Comparison of ENCODE assay signal across 8 cellular contexts in genomic region chr6:136772685-136773472, GRCh38. TPM values are rescaled to one million over a fixed set of nuclear protein-coding genes. Genes with fewer than 3 reads are reported as not detected.
DNase-seq lines count a peak whose midpoint lies in the region; ATAC-seq lines count a peak whose summit lies in the region.

No MANE protein-coding gene starts in this region.

- ATAC-seq in activated CD4-positive, alpha-beta T cell treated with anti-CD3 and anti-CD28 coated beads for 36 hours, result peak; percentile 59
- peak; percentile 84 for ATAC-seq in HG02885 (IDR thresholded peaks at IDR 0.05; ENCODE audit: poor library complexity, unreplicated experiment)

- H4K8ac ChIP-seq in mesendoderm (ENCODE audit: low read depth, low read length), result no peak overlapping the region
- no peak overlapping the region for H4K8ac ChIP-seq in mesenchymal stem cell (ENCODE audit: low read length)

- H3K4me2 ChIP-seq in mesendoderm (ENCODE audit: low read length) (no peak overlapping the region), mesenchymal stem cell (ENCODE audit: low read length, poor library complexity, severe bottlenecking) (no peak overlapping the region)

- H3K4ac ChIP-seq in mesendoderm (ENCODE audit: low read depth, low read length) (no peak overlapping the region), mesenchymal stem cell (ENCODE audit: low read depth in 1 of 2, low read length in 2 of 2) (no peak overlapping the region)

- DNase-seq in activated CD4-positive, alpha-beta T cell treated with anti-CD3 and anti-CD28 coated beads for 36 hours, result no peak
- no peak for DNase-seq in activated CD4-positive, alpha-beta T cell treated with anti-CD3 and anti-CD28 coated beads for 48 hours
- DNase-seq in NOMO-1 treated with DMSO at 0.1 percent for 48 hours (lab: John Stamatoyannopoulos, UW; ENCODE audit: unreplicated experiment) (peak; percentile 72), mesendoderm (peak; percentile 89), mesenchymal stem cell (no peak), T1000 (lab: John Stamatoyannopoulos, UW) (no peak), activated gamma-delta T cell (lab: John Stamatoyannopoulos, UW) (no peak)

- H3K4me1 ChIP-seq in mesendoderm (ENCODE audit: control insufficient read depth, low read depth, low read length) (no peaks in the 10 kb centered on the region), mesenchymal stem cell (ENCODE audit: control insufficient read depth, insufficient read depth, low read depth, low read length) (no peaks in the 10 kb centered on the region)

- no peaks in the 10 kb centered on the region for H3K9me3 ChIP-seq in mesenchymal stem cell (ENCODE audit: control insufficient read depth, low read length)

- no peaks in the 10 kb centered on the region for H3K9me3 Mint-ChIP-seq in activated CD4-positive, alpha-beta T cell treated with anti-CD3 and anti-CD28 coated beads for 36 hours (ENCODE audit: low read depth)

- no peak overlapping the region for H4K5ac ChIP-seq in mesendoderm (ENCODE audit: low read length)

- no peak overlapping the region for H3K4me3 Mint-ChIP-seq in activated CD4-positive, alpha-beta T cell treated with anti-CD3 and anti-CD28 coated beads for 36 hours

- POLR2A ChIA-PET in activated CD4-positive, alpha-beta T cell treated with anti-CD3 and anti-CD28 coated beads for 36 hours (lab: Charles Lee), result no interaction called here

- no peak overlapping the region for H3K18ac ChIP-seq in mesendoderm (ENCODE audit: low read length)
- H3K18ac ChIP-seq in mesenchymal stem cell (ENCODE audit: low read depth in 1 of 2, low read length in 2 of 2), result no peak overlapping the region

- H3K36me3 Mint-ChIP-seq in activated CD4-positive, alpha-beta T cell treated with anti-CD3 and anti-CD28 coated beads for 36 hours (ENCODE audit: low read depth), result peaks cover 7% of the 10 kb centered on the region

- no peak overlapping the region for H2BK15ac ChIP-seq in mesendoderm (replicated peaks; ENCODE audit: low read depth)
- H2BK15ac ChIP-seq in mesenchymal stem cell (ENCODE audit: low read depth, poor library complexity, severe bottlenecking), result no peak overlapping the region

- intact Hi-C loops in activated CD4-positive, alpha-beta T cell treated with anti-CD3 and anti-CD28 coated beads for 36 hours (cut with DNase I, micrococcal nuclease), result no loop called here

- no peak overlapping the region for H4K91ac ChIP-seq in mesenchymal stem cell (ENCODE audit: low read length)

- H2AFZ ChIP-seq in mesenchymal stem cell (ENCODE audit: low read depth, low read length), result no peak overlapping the region

- no peak overlapping the region for H3K14ac ChIP-seq in mesenchymal stem cell (ENCODE audit: low read length in 2 of 2)

- H3K4me3 ChIP-seq in mesendoderm (ENCODE audit: low read length) (no peak overlapping the region), mesenchymal stem cell (ENCODE audit: insufficient read depth in 1 of 2, low read depth in 1 of 2, low read length in 2 of 2) (no peak overlapping the region)

- no peaks in the 10 kb centered on the region for H3K79me1 ChIP-seq in mesendoderm (ENCODE audit: low read length)
- peaks cover 36% of the 10 kb centered on the region for H3K79me1 ChIP-seq in mesenchymal stem cell (replicated peaks; ENCODE audit: low read length, poor library complexity, severe bottlenecking)

- no peak overlapping the region for H3K9ac ChIP-seq in mesendoderm (ENCODE audit: low read length)
- H3K9ac ChIP-seq in mesenchymal stem cell (ENCODE audit: low read length), result no peak overlapping the region

- no CpG with 5 or more reads among the region's 6 CpGs for WGBS in mesendoderm (ENCODE audit: extremely low coverage, insufficient coverage, low lambda C conversion rate)
- 86% methylated on average over 5 of the region's 6 CpGs for WGBS in mesenchymal stem cell

- H2BK120ac ChIP-seq in mesendoderm (ENCODE audit: low read depth, low read length) (no peak overlapping the region), mesenchymal stem cell (ENCODE audit: low read depth, low read length) (no peak overlapping the region)

- no peak overlapping the region for H3K27ac ChIP-seq in mesendoderm (ENCODE audit: low read depth, low read length)
- H3K27ac ChIP-seq in mesenchymal stem cell (ENCODE audit: low read length, poor library complexity, severe bottlenecking), result no peak overlapping the region

- H3K27ac Mint-ChIP-seq in activated CD4-positive, alpha-beta T cell treated with anti-CD3 and anti-CD28 coated beads for 36 hours, result peak overlapping the region; percentile 37

- H3K56ac ChIP-seq in mesendoderm (ENCODE audit: low read length), result no peak overlapping the region

- no peaks in the 10 kb centered on the region for H3K36me3 ChIP-seq in mesendoderm (ENCODE audit: control insufficient read depth, insufficient read depth, low read length)
- no peaks in the 10 kb centered on the region for H3K36me3 ChIP-seq in mesenchymal stem cell (ENCODE audit: control insufficient read depth in 1 of 2, insufficient read depth in 2 of 2, low read depth in 1 of 2, low read length in 2 of 2)

- no peak overlapping the region for H2BK12ac ChIP-seq in mesenchymal stem cell (ENCODE audit: low read length in 2 of 2)

- H3K27me3 ChIP-seq in mesendoderm (ENCODE audit: insufficient read depth, low read length, poor library complexity) (no peaks in the 10 kb centered on the region), mesenchymal stem cell (ENCODE audit: control insufficient read depth in 1 of 2, insufficient read depth in 1 of 2, low read length in 2 of 2) (no peaks in the 10 kb centered on the region)

- H2BK5ac ChIP-seq in mesendoderm (ENCODE audit: low read length) (no peak overlapping the region), mesenchymal stem cell (ENCODE audit: low read depth, low read length, poor library complexity, severe bottlenecking) (no peak overlapping the region)

- H3K23ac ChIP-seq in mesendoderm (ENCODE audit: low read length) (no peak overlapping the region), mesenchymal stem cell (ENCODE audit: low read length in 2 of 2) (no peak overlapping the region)

- H2AK5ac ChIP-seq in mesendoderm (ENCODE audit: low read length) (no peak overlapping the region), mesenchymal stem cell (ENCODE audit: low read length, severe bottlenecking) (no peak overlapping the region)

- H3K4me1 Mint-ChIP-seq in activated CD4-positive, alpha-beta T cell treated with anti-CD3 and anti-CD28 coated beads for 36 hours, result peaks cover 47% of the 10 kb centered on the region

- H3K27me3 Mint-ChIP-seq in activated CD4-positive, alpha-beta T cell treated with anti-CD3 and anti-CD28 coated beads for 36 hours, result no peaks in the 10 kb centered on the region

- CTCF ChIA-PET in activated CD4-positive, alpha-beta T cell treated with anti-CD3 and anti-CD28 coated beads for 36 hours (lab: Charles Lee), result interaction anchor here (0.7 to 1.7 kb wide), 4 partner anchors 10 to 26 kb away, joined by 3 to 6 read pairs (median 3); no protein-coding TSS in a partner anchor

- no peaks in the 10 kb centered on the region for H3K79me2 ChIP-seq in mesendoderm (ENCODE audit: control insufficient read depth, insufficient read depth, low read length)

RNA-seq across cellular contexts. Expression of gene MAP3K5, which starts 19.4 kb away (rescaled TPM):
- 1 to 10 TPM; 6.7 to 7.3 TPM for total RNA-seq in activated CD4-positive, alpha-beta T cell treated with anti-CD3 and anti-CD28 coated beads for 36 hours
- 0.86 TPM for polyA plus RNA-seq in mesendoderm (2013, experiment 1 of 2)
- 0.84 TPM for polyA plus RNA-seq in mesendoderm (2013, experiment 2 of 2)
- polyA plus RNA-seq in mesenchymal stem cell (2013, experiment 1 of 2), result 9.8 TPM
- polyA plus RNA-seq in mesenchymal stem cell (2013, experiment 2 of 2), result 10.1 TPM

RNA-seq across cellular contexts. Expression of gene PEX7, which starts 49.5 kb away (rescaled TPM):
- 1 to 10 TPM; 3.6 to 4.9 TPM for total RNA-seq in activated CD4-positive, alpha-beta T cell treated with anti-CD3 and anti-CD28 coated beads for 36 hours
- 5.6 TPM for polyA plus RNA-seq in mesendoderm (2013, experiment 1 of 2)
- 5.4 TPM for polyA plus RNA-seq in mesendoderm (2013, experiment 2 of 2)
- polyA plus RNA-seq in mesenchymal stem cell (2013, experiment 1 of 2), result 6.2 TPM
- 5.8 TPM for polyA plus RNA-seq in mesenchymal stem cell (2013, experiment 2 of 2)

Comparison
In these comparisons a context has a peak if more than half of its experiments do, and no peak if none do; other contexts are left out.
1. DNase-seq: peak in NOMO-1 treated with DMSO at 0.1 percent for 48 hours (single experiment) and mesendoderm (single experiment); none in activated CD4-positive, alpha-beta T cell treated with anti-CD3 and anti-CD28 coated beads for 36 hours (single experiment), activated CD4-positive, alpha-beta T cell treated with anti-CD3 and anti-CD28 coated beads for 48 hours (single experiment), mesenchymal stem cell (single experiment), T1000 (single experiment) and activated gamma-delta T cell (single experiment).